9 cellular contexts compared by ENCODE assay signal in genomic region chr20:62928246-62928939, GRCh38. TPM values are rescaled to one million over a fixed set of nuclear protein-coding genes. Genes with fewer than 3 reads are reported as not detected.
DNase-seq lines count a peak whose midpoint lies in the region; ATAC-seq and TF ChIP-seq lines count a peak whose summit lies in the region.
"Had no signal": no experiment of that assay in that cellular context is flagged by ENCODE, and none has a peak within 500 bp of the region (broad histone marks: within the 10 kb centered on the region; RNA-seq: fewer than 3 reads in every experiment).

No MANE protein-coding gene starts in this region.

- peak; percentile 13 for DNase-seq in AG08395 (ENCODE audit: low spot score)
- no peak for DNase-seq in Jurkat, Clone E6-1 (ENCODE audit: low read depth, low spot score)
- DNase-seq in dermis blood vessel endothelial cell = peak; percentile 45
- DNase-seq in mucosa of descending colon = peak in 1 of 3 donors; percentile 49
- no peak for DNase-seq in NCI-H524 treated with DMSO at 0.1 percent for 48 hours (lab: John Stamatoyannopoulos, UW)
- DNase-seq in activated CD4-positive, alpha-beta T cell treated with anti-CD3 and anti-CD28 coated beads for 48 hours = no peak
- DNase-seq: NCI-H1417 had no signal

- peaks cover 41% of the 10 kb centered on the region for H3K4me1 ChIP-seq in mucosa of descending colon (ENCODE audit: low read depth)

- H3K4me3 ChIP-seq in Jurkat, Clone E6-1 (ENCODE audit: low read length) = peak overlapping the region; percentile 40
- peak overlapping the region; percentile 17 for H3K4me3 ChIP-seq in mucosa of descending colon

- no peaks in the 10 kb centered on the region for H3K36me3 ChIP-seq in mucosa of descending colon (ENCODE audit: low read depth)

- H3K9me3 ChIP-seq in mucosa of descending colon = no peaks in the 10 kb centered on the region

- intact Hi-C loops in mucosa of descending colon (cut with DNase I, micrococcal nuclease) = no loop called here

- no peak for ATAC-seq in mucosa of descending colon
- no peak for ATAC-seq in HG03457 (IDR thresholded peaks at IDR 0.05; ENCODE audit: unreplicated experiment)
- ATAC-seq in HG02885 (IDR thresholded peaks at IDR 0.05; ENCODE audit: poor library complexity, unreplicated experiment) = no peak

- no peak for TF ChIP-seq CTCF in mucosa of descending colon (IDR thresholded peaks at IDR 0.05)

RNA-seq across cellular contexts. Expression of gene DIDO1, which starts 2.1 kb away (rescaled TPM):
- 58.1 TPM for polyA plus RNA-seq in Jurkat, Clone E6-1 (2012; ENCODE audit: insufficient read depth, insufficient read length)
- total RNA-seq in dermis blood vessel endothelial cell = 47.5 and 56.2 TPM in 2 replicates
- 10 to 100 TPM; 53.4 to 72.5 (median 67.4) TPM for total RNA-seq in mucosa of descending colon

RNA-seq across cellular contexts. Expression of gene GID8, which starts 9.6 kb away (rescaled TPM):
- polyA plus RNA-seq in Jurkat, Clone E6-1 (2012; ENCODE audit: insufficient read depth, insufficient read length) = 23.3 TPM
- total RNA-seq in dermis blood vessel endothelial cell (43.4 and 43.7 TPM in 2 replicates), mucosa of descending colon (10 to 100 TPM; 32.6 to 37.1 (median 34.2) TPM)

RNA-seq across cellular contexts. Expression of gene SLC17A9, which starts 24.1 kb away (rescaled TPM):
- polyA plus RNA-seq in Jurkat, Clone E6-1 (2012; ENCODE audit: insufficient read depth, insufficient read length) = 3.1 TPM
- 9.0 and 11.8 TPM in 2 replicates for total RNA-seq in dermis blood vessel endothelial cell
- total RNA-seq in mucosa of descending colon = 10 to 100 TPM in 1 of 3 donors, 1 to 10 TPM in 2; 4.8 to 22.2 (median 6.4) TPM

Comparison
In these comparisons a context has a peak if more than half of its experiments do, and no peak if none do; other contexts are left out.
1. DNase-seq: peak in AG08395 (single experiment) and dermis blood vessel endothelial cell (single experiment); none in Jurkat, Clone E6-1 (single experiment), NCI-H524 treated with DMSO at 0.1 percent for 48 hours (single experiment) and activated CD4-positive, alpha-beta T cell treated with anti-CD3 and anti-CD28 coated beads for 48 hours (single experiment).